ENCODE assay signal across 20 cellular contexts in the genomic region with DNA sequence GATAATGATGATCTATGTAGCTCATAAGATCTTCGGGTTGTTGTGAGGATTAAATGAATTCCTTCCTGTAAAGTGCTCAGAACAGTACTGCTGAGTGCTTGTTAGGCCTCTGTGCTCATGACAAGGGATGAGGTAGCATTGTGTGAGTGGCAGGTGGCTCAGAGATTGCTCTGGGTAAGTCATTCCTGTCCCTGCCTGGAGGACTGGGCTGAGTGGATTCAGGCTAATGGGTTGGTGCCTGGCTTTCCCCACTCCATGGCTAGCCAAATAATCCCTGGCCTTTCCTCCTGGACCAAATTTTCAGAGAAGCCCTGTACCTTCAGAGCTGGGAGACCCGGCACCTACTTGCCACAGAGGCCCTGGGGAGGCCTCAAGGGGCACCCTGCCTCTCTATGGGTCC. TPM values are rescaled to one million over a fixed set of nuclear protein-coding genes. Genes with fewer than 3 reads are reported as not detected.
A peak's percentile ranks its signal among the peaks of the same experiment; 100 is the strongest.
DNase-seq lines count a peak whose midpoint lies in the region; ATAC-seq and TF ChIP-seq lines count a peak whose summit lies in the region.
"Had no signal": no experiment of that assay in that cellular context is flagged by ENCODE, and none has a peak within 500 bp of the region (broad histone marks: within the 10 kb centered on the region; RNA-seq: fewer than 3 reads in every experiment).

No MANE protein-coding gene starts in this region.

- H3K27ac Mint-ChIP-seq in glutamatergic neuron (ENCODE audit: unreplicated experiment) = peak overlapping the region; percentile 3
- no peak overlapping the region for H3K27ac Mint-ChIP-seq in stimulated activated memory B cell treated with anti-CD40 and anti-IgM and Interleukin-4, amounts not matched to agents 10 μg/mL and 1 μg/mL and 100 μg/mL, for 72 hours
- H3K27ac Mint-ChIP-seq: CD4-positive, CD25-positive, alpha-beta regulatory T cell; IgD-negative memory B cell; T-cell had no signal

- peaks cover 9% of the 10 kb centered on the region for H3K4me1 Mint-ChIP-seq in glutamatergic neuron (ENCODE audit: low read depth, unreplicated experiment)
- H3K4me1 Mint-ChIP-seq in stimulated activated memory B cell treated with anti-CD40 and anti-IgM and Interleukin-4, amounts not matched to agents 10 μg/mL and 1 μg/mL and 100 μg/mL, for 72 hours = peaks cover under 1% of the 10 kb centered on the region

- peaks cover 2% of the 10 kb centered on the region for H3K9me3 Mint-ChIP-seq in glutamatergic neuron (ENCODE audit: unreplicated experiment)
- peaks cover 2% of the 10 kb centered on the region for H3K9me3 Mint-ChIP-seq in stimulated activated memory B cell treated with anti-CD40 and anti-IgM and Interleukin-4, amounts not matched to agents 10 μg/mL and 1 μg/mL and 100 μg/mL, for 72 hours
- H3K9me3 Mint-ChIP-seq: T-cell had no signal

- peaks cover 5% of the 10 kb centered on the region for H3K27me3 Mint-ChIP-seq in glutamatergic neuron (ENCODE audit: unreplicated experiment)
- H3K27me3 Mint-ChIP-seq in stimulated activated memory B cell treated with anti-CD40 and anti-IgM and Interleukin-4, amounts not matched to agents 10 μg/mL and 1 μg/mL and 100 μg/mL, for 72 hours = peaks cover 83% of the 10 kb centered on the region

- H3K36me3 Mint-ChIP-seq in glutamatergic neuron (ENCODE audit: unreplicated experiment) = no peaks in the 10 kb centered on the region
- no peaks in the 10 kb centered on the region for H3K36me3 Mint-ChIP-seq in stimulated activated memory B cell treated with anti-CD40 and anti-IgM and Interleukin-4, amounts not matched to agents 10 μg/mL and 1 μg/mL and 100 μg/mL, for 72 hours
- H3K36me3 Mint-ChIP-seq: CD4-positive, CD25-positive, alpha-beta regulatory T cell; IgD-negative memory B cell; T-cell had no signal

- DNase-seq in SHP77 (lab: John Stamatoyannopoulos, UW) (peak; percentile 38 to 67), SHP77 treated with DMSO at 0.1 percent for 48 hours (lab: John Stamatoyannopoulos, UW) (no peak), NCI-H82 treated with DMSO at 0.1 percent for 48 hours (lab: John Stamatoyannopoulos, UW; ENCODE audit: unreplicated experiment) (peak; percentile 59), glutamatergic neuron (no peak), GM10266 (ENCODE audit: extremely low spot score) (no peak)
- DNase-seq: CD4-positive, CD25-positive, alpha-beta regulatory T cell; COR-L47; DND-41; MV-4-11; NCI-H1105 treated with DMSO at 0.1 percent for 48 hours; NCI-H187; NCI-H2107; NCI-H2227 treated with DMSO at 0.1 percent for 48 hours; NK-92 treated with Interleukin-12 subunit alpha and Interleukin-12 subunit beta, amount 100 ng/mL, for 24 hours; SJCRH30; T-cell had no signal

- ATAC-seq in HG02623 (IDR thresholded peaks at IDR 0.05; ENCODE audit: unreplicated experiment) = no peak
- ATAC-seq in stimulated activated memory B cell treated with anti-CD40 and anti-IgM and Interleukin-4, amounts not matched to agents 10 μg/mL and 1 μg/mL and 100 μg/mL, for 72 hours = no peak
- ATAC-seq: T-cell had no signal

- no peak for TF ChIP-seq CTCF in glutamatergic neuron (IDR thresholded peaks at IDR 0.05; ENCODE audit: partially characterized antibody, unreplicated experiment)
- no peak for TF ChIP-seq CTCF in GM10266 (IDR thresholded peaks at IDR 0.05; ENCODE audit: control insufficient read depth, insufficient read depth, low read depth, missing control alignments)

- H3K4me3 Mint-ChIP-seq in glutamatergic neuron (ENCODE audit: unreplicated experiment) = peak overlapping the region; percentile 78
- H3K4me3 Mint-ChIP-seq in stimulated activated memory B cell treated with anti-CD40 and anti-IgM and Interleukin-4, amounts not matched to agents 10 μg/mL and 1 μg/mL and 100 μg/mL, for 72 hours = no peak overlapping the region
- H3K4me3 Mint-ChIP-seq: CD4-positive, CD25-positive, alpha-beta regulatory T cell; IgD-negative memory B cell had no signal

RNA-seq across cellular contexts. Expression of a gene that starts 1.3 kb away (rescaled TPM):
- 19.0 TPM for total RNA-seq in glutamatergic neuron (ENCODE audit: unreplicated experiment)
- total RNA-seq: M059J, SJCRH30 had no signal

RNA-seq across cellular contexts. Expression of a gene that starts 39.2 kb away (rescaled TPM):
- total RNA-seq in glutamatergic neuron (ENCODE audit: unreplicated experiment) = 39.1 TPM

RNA-seq across cellular contexts. Expression of a gene that starts 45.5 kb away (rescaled TPM):
- 86.0 TPM for total RNA-seq in glutamatergic neuron (ENCODE audit: unreplicated experiment)

Comparison
In these comparisons a context has a peak if more than half of its experiments do, and no peak if none do; other contexts are left out.
1. DNase-seq: peak in SHP77 (2 of 2) and NCI-H82 treated with DMSO at 0.1 percent for 48 hours (single experiment); none in SHP77 treated with DMSO at 0.1 percent for 48 hours (single experiment), glutamatergic neuron (single experiment) and GM10266 (single experiment).